ENCODE assay signal across 25 cellular contexts in the genomic region with DNA sequence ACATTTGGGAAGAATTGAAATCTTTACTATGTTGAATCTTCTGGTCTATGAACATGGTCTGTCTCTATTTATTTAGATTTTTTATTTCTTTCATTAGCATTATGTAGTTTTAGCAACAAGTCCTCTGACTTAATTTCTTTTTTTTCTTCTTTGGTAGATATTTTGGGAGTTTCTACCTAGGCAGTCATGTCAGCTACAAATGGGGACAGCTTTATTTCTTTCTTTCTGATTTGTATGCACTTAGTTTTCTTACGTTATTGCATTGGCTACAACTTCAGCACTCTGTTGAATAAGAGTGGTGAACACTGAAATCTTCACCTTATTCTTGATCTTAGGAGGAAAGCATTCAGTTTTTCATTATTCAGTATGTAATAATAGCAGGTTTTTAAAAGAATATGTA.
"Had no signal": no experiment of that assay in that cellular context is flagged by ENCODE, and none has a peak within 500 bp of the region (broad histone marks: within the 10 kb centered on the region; RNA-seq: fewer than 3 reads in every experiment).

No MANE protein-coding gene starts in this region.

- H3K36me3 ChIP-seq: colonic mucosa had no signal

- H3K4me1 Mint-ChIP-seq: mesothelial cell of epicardium had no signal

- FAIRE-seq: islet of Langerhans, keratinocyte had no signal

- ATAC-seq: effector memory CD8-positive, alpha-beta T cell; esophagus mucosa; gastrocnemius medialis; heart right ventricle; left cardiac atrium; left lung; left ventricle myocardium superior; lower lobe of right lung; mucosa of descending colon had no signal

- H3K4me1 ChIP-seq: colonic mucosa, esophagus squamous epithelium, heart right ventricle, left lung, lower lobe of right lung had no signal

- H3K27me3 Mint-ChIP-seq: dendritic cell treated with granulocyte-macrophage colony-stimulating factor and Interleukin-4, amounts not matched to agents 40 ng/mL and 50 ng/mL, for 4 days; effector memory CD8-positive, alpha-beta T cell; naive B cell had no signal

- H3K9me3 ChIP-seq: colonic mucosa, gastrocnemius medialis had no signal

- H3K4me3 Mint-ChIP-seq: dendritic cell treated with granulocyte-macrophage colony-stimulating factor and Interleukin-4, amounts not matched to agents 40 ng/mL and 50 ng/mL, for 4 days; effector memory CD8-positive, alpha-beta T cell; mesothelial cell of epicardium; naive B cell had no signal

- DNase-seq: colonic mucosa; cortex of kidney; effector CD8-positive, alpha-beta T cell; effector memory CD8-positive, alpha-beta T cell; erythroblast; esophagus squamous epithelium; foreskin fibroblast; gastrocnemius medialis; glutamatergic neuron; head of caudate nucleus; heart right ventricle; hippocampal formation; left cardiac atrium; left lung; left ventricle myocardium superior; lower lobe of right lung; mesenchymal stem cell; mucosa of descending colon; naive B cell had no signal

- H3K9me3 Mint-ChIP-seq: dendritic cell treated with granulocyte-macrophage colony-stimulating factor and Interleukin-4, amounts not matched to agents 40 ng/mL and 50 ng/mL, for 4 days; effector memory CD8-positive, alpha-beta T cell had no signal

- H3K27ac ChIP-seq: colonic mucosa, epithelial cell of prostate, esophagus squamous epithelium, gastrocnemius medialis, heart right ventricle, left lung, lower lobe of right lung had no signal

- H3K27ac Mint-ChIP-seq: dendritic cell treated with granulocyte-macrophage colony-stimulating factor and Interleukin-4, amounts not matched to agents 40 ng/mL and 50 ng/mL, for 4 days; effector memory CD8-positive, alpha-beta T cell; mesothelial cell of epicardium; naive B cell had no signal

- H3K4me3 ChIP-seq: colonic mucosa, esophagus squamous epithelium, gastrocnemius medialis, heart right ventricle, left lung, lower lobe of right lung, mucosa of descending colon had no signal

- H3K27me3 ChIP-seq: colonic mucosa, esophagus squamous epithelium, gastrocnemius medialis, heart right ventricle, left lung had no signal
